ENCODE assay signal across 10 cellular contexts in genomic region chr5:111703662-111704061, GRCh38. TPM values are rescaled to one million over a fixed set of nuclear protein-coding genes. Genes with fewer than 3 reads are reported as not detected.
DNase-seq lines count a peak whose midpoint lies in the region; ATAC-seq and TF ChIP-seq lines count a peak whose summit lies in the region.
"Had no signal": no experiment of that assay in that cellular context is flagged by ENCODE, and none has a peak within 500 bp of the region (broad histone marks: within the 10 kb centered on the region; RNA-seq: fewer than 3 reads in every experiment).

No MANE protein-coding gene starts in this region.

- H3K36me3 Mint-ChIP-seq in activated naive CD4-positive, alpha-beta T cell treated with anti-CD3 and anti-CD28 coated beads for 36 hours (ENCODE audit: low read depth), result no peaks in the 10 kb centered on the region
- H3K36me3 Mint-ChIP-seq in stimulated activated naive B cell treated with anti-CD40 and anti-IgM and Interleukin-4, amounts not matched to agents 10 μg/mL and 1 μg/mL and 100 μg/mL, for 72 hours, result no peaks in the 10 kb centered on the region

- H3K27me3 ChIP-seq in upper lobe of left lung, result no peaks in the 10 kb centered on the region

- H3K36me3 ChIP-seq in upper lobe of left lung, result no peaks in the 10 kb centered on the region
- H3K36me3 ChIP-seq: thoracic aorta had no signal

- TF ChIP-seq EP300 in upper lobe of left lung (IDR thresholded peaks at IDR 0.05), result no peak

- TF ChIP-seq POLR2A in upper lobe of left lung (IDR thresholded peaks at IDR 0.05), result no peak

- H3K27ac Mint-ChIP-seq in activated naive CD4-positive, alpha-beta T cell treated with anti-CD3 and anti-CD28 coated beads for 36 hours, result no peak overlapping the region
- peak overlapping the region; percentile 68 for H3K27ac Mint-ChIP-seq in stimulated activated naive B cell treated with anti-CD40 and anti-IgM and Interleukin-4, amounts not matched to agents 10 μg/mL and 1 μg/mL and 100 μg/mL, for 72 hours

- 64 to 71% methylated on average over 2 to 3 of the region's 3 CpGs for WGBS in upper lobe of left lung, 2 donors

- intact Hi-C loops in activated naive CD4-positive, alpha-beta T cell treated with anti-CD3 and anti-CD28 coated beads for 36 hours (cut with micrococcal nuclease), result no loop called here

- no peaks in the 10 kb centered on the region for H3K9me3 ChIP-seq in upper lobe of left lung
- H3K9me3 ChIP-seq: thoracic aorta had no signal

- no peak overlapping the region for H3K4me3 ChIP-seq in upper lobe of left lung
- H3K4me3 ChIP-seq: thoracic aorta had no signal

- no peak overlapping the region for H3K27ac ChIP-seq in upper lobe of left lung
- H3K27ac ChIP-seq: thoracic aorta had no signal

- no peaks in the 10 kb centered on the region for H3K9me3 Mint-ChIP-seq in activated naive CD4-positive, alpha-beta T cell treated with anti-CD3 and anti-CD28 coated beads for 36 hours
- H3K9me3 Mint-ChIP-seq in stimulated activated naive B cell treated with anti-CD40 and anti-IgM and Interleukin-4, amounts not matched to agents 10 μg/mL and 1 μg/mL and 100 μg/mL, for 72 hours, result no peaks in the 10 kb centered on the region

- peaks cover 0 to 5% (median 0%) of the 10 kb centered on the region in 4 donors for H3K4me1 ChIP-seq in upper lobe of left lung

- TF ChIP-seq CTCF in upper lobe of left lung (IDR thresholded peaks at IDR 0.05), result no peak

- no peak overlapping the region for H3K4me3 Mint-ChIP-seq in activated naive CD4-positive, alpha-beta T cell treated with anti-CD3 and anti-CD28 coated beads for 36 hours
- H3K4me3 Mint-ChIP-seq in stimulated activated naive B cell treated with anti-CD40 and anti-IgM and Interleukin-4, amounts not matched to agents 10 μg/mL and 1 μg/mL and 100 μg/mL, for 72 hours, result peak overlapping the region; percentile 26 to 37

- peaks cover 3% of the 10 kb centered on the region for H3K27me3 Mint-ChIP-seq in activated naive CD4-positive, alpha-beta T cell treated with anti-CD3 and anti-CD28 coated beads for 36 hours (ENCODE audit: low read depth)
- no peaks in the 10 kb centered on the region for H3K27me3 Mint-ChIP-seq in stimulated activated naive B cell treated with anti-CD40 and anti-IgM and Interleukin-4, amounts not matched to agents 10 μg/mL and 1 μg/mL and 100 μg/mL, for 72 hours

- ATAC-seq in HG02759 (IDR thresholded peaks at IDR 0.05; ENCODE audit: unreplicated experiment), result peak; percentile 97
- ATAC-seq in stimulated activated naive B cell treated with anti-CD40 and anti-IgM and Interleukin-4, amounts not matched to agents 10 μg/mL and 1 μg/mL and 100 μg/mL, for 72 hours (replicated peaks), result peak; percentile 87 to 88
- ATAC-seq in upper lobe of left lung (ENCODE audit: low FRiP score in 2 of 2), result no peak
- no peak for ATAC-seq in left lobe of liver

- peak; percentile 13 for DNase-seq in activated naive CD4-positive, alpha-beta T cell treated with anti-CD3 and anti-CD28 coated beads for 36 hours
- no peak for DNase-seq in activated naive CD4-positive, alpha-beta T cell treated with Interleukin-2 at 50 U/mL for 16 hours
- DNase-seq in Kasumi-1 (lab: John Stamatoyannopoulos, UW) (peak; percentile 61 to 78), upper lobe of left lung (no peak), left lobe of liver (ENCODE audit: low spot score) (no peak), H4 (ENCODE audit: low spot score) (no peak)
- DNase-seq in stimulated activated naive B cell treated with anti-CD40 and anti-IgM and Interleukin-4, amounts not matched to agents 10 μg/mL and 1 μg/mL and 100 μg/mL, for 72 hours, result peak; percentile 4
- DNase-seq: hypothalamus had no signal

- H3K4me1 Mint-ChIP-seq in activated naive CD4-positive, alpha-beta T cell treated with anti-CD3 and anti-CD28 coated beads for 36 hours (ENCODE audit: low read depth), result peaks cover 5% of the 10 kb centered on the region
- peaks cover 7 to 13% of the 10 kb centered on the region in 2 donors for H3K4me1 Mint-ChIP-seq in stimulated activated naive B cell treated with anti-CD40 and anti-IgM and Interleukin-4, amounts not matched to agents 10 μg/mL and 1 μg/mL and 100 μg/mL, for 72 hours

- CTCF ChIA-PET in activated naive CD4-positive, alpha-beta T cell treated with anti-CD3 and anti-CD28 coated beads for 36 hours (lab: Charles Lee), result interaction anchor here (0.9 kb wide), 1 partner anchor 153 kb away, joined by 3 read pairs; no protein-coding TSS in a partner anchor

RNA-seq across cellular contexts. Expression of gene NREP, which starts 53.3 kb away (rescaled TPM):
- 1 to 10 TPM; 6.8 to 7.3 TPM for total RNA-seq in activated naive CD4-positive, alpha-beta T cell treated with anti-CD3 and anti-CD28 coated beads for 36 hours
- total RNA-seq in upper lobe of left lung (10 to 100 TPM in 4 of 6 donors, 1 to 10 TPM in 2; 5.0 to 17.9 (median 12.5) TPM), left lobe of liver (3.2 TPM)
- total RNA-seq in H4 (2014; rRNA removed; shearing (Covaris generic)), result 157 and 187 TPM in 2 replicates

Comparison
In these comparisons a context has a peak if more than half of its experiments do, and no peak if none do; other contexts are left out.
1. DNase-seq: peak in activated naive CD4-positive, alpha-beta T cell treated with anti-CD3 and anti-CD28 coated beads for 36 hours (single experiment), Kasumi-1 (2 of 2) and stimulated activated naive B cell treated with anti-CD40 and anti-IgM and Interleukin-4, amounts not matched to agents 10 μg/mL and 1 μg/mL and 100 μg/mL, for 72 hours (single experiment); none in activated naive CD4-positive, alpha-beta T cell treated with Interleukin-2 at 50 U/mL for 16 hours (single experiment), upper lobe of left lung (0 of 2), left lobe of liver (single experiment) and H4 (single experiment).
2. ATAC-seq: peak in HG02759 (single experiment) and stimulated activated naive B cell treated with anti-CD40 and anti-IgM and Interleukin-4, amounts not matched to agents 10 μg/mL and 1 μg/mL and 100 μg/mL, for 72 hours (2 of 2); none in upper lobe of left lung (0 of 2) and left lobe of liver (single experiment).